In the genomic region with DNA sequence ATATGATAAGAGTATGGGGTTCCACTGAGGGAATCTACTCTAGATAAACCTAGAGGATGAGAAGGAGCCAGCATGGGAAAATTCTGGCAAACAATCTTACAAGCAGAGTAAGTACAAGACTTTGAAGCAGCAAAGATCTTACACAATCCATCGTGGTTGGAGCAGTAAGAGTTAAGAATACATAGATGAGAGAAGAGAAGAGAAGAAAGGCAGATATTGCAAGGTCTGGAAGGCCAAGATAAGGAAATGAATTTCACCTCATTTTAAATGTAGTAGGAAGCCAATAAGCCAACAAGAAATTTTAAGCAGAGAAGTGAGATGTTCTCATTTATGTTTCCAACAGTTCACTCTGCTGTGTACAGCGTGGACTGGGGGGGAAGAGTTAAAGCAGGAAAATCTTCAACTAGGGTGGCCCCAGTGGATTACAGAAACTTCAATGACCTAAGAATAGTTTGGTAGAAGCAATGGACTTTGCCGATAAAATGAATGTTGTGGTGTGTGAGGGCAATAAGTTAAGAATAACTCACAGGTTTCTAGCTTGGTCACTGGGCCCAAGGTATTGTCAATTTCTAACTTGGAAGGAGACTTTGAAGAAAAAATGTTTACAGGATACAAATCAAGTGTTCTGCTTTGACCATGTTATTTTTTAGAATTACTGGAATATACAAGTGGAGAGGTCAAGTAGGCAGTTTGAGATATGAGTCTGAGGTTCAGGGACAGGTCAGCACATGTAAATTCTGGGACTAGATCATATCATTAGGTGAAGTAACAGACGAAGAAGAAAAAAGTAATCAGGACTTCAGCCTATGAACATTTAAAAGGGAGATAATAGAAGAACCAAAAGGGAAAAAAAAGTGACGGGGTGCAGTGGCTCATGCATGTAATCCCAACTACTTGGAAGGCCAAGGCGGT, we compare ENCODE assay signal across 25 cellular contexts.
"Had no signal": no experiment of that assay in that cellular context is flagged by ENCODE, and none has a peak within 500 bp of the region (broad histone marks: within the 10 kb centered on the region; RNA-seq: fewer than 3 reads in every experiment).

No MANE protein-coding gene starts in this region.

- H3K4me3 ChIP-seq: lower lobe of right lung, pancreas, right lobe of liver, suprapubic skin, transverse colon, upper lobe of right lung, uterus had no signal

- H3K36me3 Mint-ChIP-seq: immature natural killer cell; naive thymus-derived CD8-positive, alpha-beta T cell had no signal

- H3K36me3 ChIP-seq: lower lobe of right lung, pancreas, right lobe of liver, suprapubic skin, transverse colon, upper lobe of right lung, uterus had no signal

- FAIRE-seq: endometrium, frontal cortex, pancreas, small intestine had no signal

- H3K4me1 ChIP-seq: lower lobe of right lung, pancreas, right lobe of liver, suprapubic skin, transverse colon, upper lobe of right lung, uterus had no signal

- ATAC-seq: effector memory CD8-positive, alpha-beta T cell; left ventricle myocardium superior; lower lobe of right lung; naive thymus-derived CD8-positive, alpha-beta T cell; pancreas; right lobe of liver; stimulated activated naive CD8-positive, alpha-beta T cell treated with anti-CD3 and anti-CD28 coated beads, Interleukin-15, amount 100 ng/mL, for 72 hours; upper lobe of right lung had no signal

- H3K9me3 Mint-ChIP-seq: effector memory CD8-positive, alpha-beta T cell; immature natural killer cell; naive thymus-derived CD8-positive, alpha-beta T cell; nephron progenitor cell; stimulated activated naive CD8-positive, alpha-beta T cell treated with anti-CD3 and anti-CD28 coated beads, Interleukin-15, amount 100 ng/mL, for 72 hours had no signal

- H3K27ac ChIP-seq: lower lobe of right lung, pancreas, right lobe of liver, suprapubic skin, transverse colon, upper lobe of right lung, uterus had no signal

- DNase-seq: cortex of kidney; effector memory CD8-positive, alpha-beta T cell; hypothalamus; immature natural killer cell; islet precursor cell; kidney glomerular epithelial cell; left ventricle myocardium superior; lower lobe of right lung; naive thymus-derived CD8-positive, alpha-beta T cell; nephron progenitor cell; occipital lobe; pancreas; right lobe of liver; small intestine; stimulated activated CD4-positive, alpha-beta T cell treated with anti-CD3 and anti-CD28 coated beads, Interleukin-15, amount 100 ng/mL, for 24 hours; stimulated activated CD4-positive, alpha-beta T cell treated with anti-CD3 and anti-CD28 coated beads, Interleukin-4, amount 100 ng/mL, for 1 hour; stimulated activated CD8-positive, alpha-beta memory T cell treated with anti-CD3 and anti-CD28 coated beads, Interleukin-4, amount 100 ng/mL, for 48 hours; stimulated activated naive CD4-positive, alpha-beta T cell; stimulated activated naive CD8-positive, alpha-beta T cell treated with anti-CD3 and anti-CD28 coated beads, Interleukin-15, amount 100 ng/mL, for 72 hours; transverse colon; upper lobe of right lung; uterus had no signal

- H3K4me3 Mint-ChIP-seq: effector memory CD8-positive, alpha-beta T cell; immature natural killer cell; naive thymus-derived CD8-positive, alpha-beta T cell; nephron progenitor cell; stimulated activated naive CD8-positive, alpha-beta T cell treated with anti-CD3 and anti-CD28 coated beads, Interleukin-15, amount 100 ng/mL, for 72 hours had no signal

- H3K27ac Mint-ChIP-seq: effector memory CD8-positive, alpha-beta T cell; immature natural killer cell; naive thymus-derived CD8-positive, alpha-beta T cell; nephron progenitor cell had no signal

- H3K4me1 Mint-ChIP-seq: immature natural killer cell; naive thymus-derived CD8-positive, alpha-beta T cell; nephron progenitor cell; stimulated activated naive CD8-positive, alpha-beta T cell treated with anti-CD3 and anti-CD28 coated beads, Interleukin-15, amount 100 ng/mL, for 72 hours had no signal

- H3K27me3 ChIP-seq: pancreas, right lobe of liver, suprapubic skin, transverse colon, upper lobe of right lung, uterus had no signal

- H3K9me3 ChIP-seq: lower lobe of right lung, pancreas, right lobe of liver, suprapubic skin, transverse colon, upper lobe of right lung, uterus had no signal
